In the genomic region with DNA sequence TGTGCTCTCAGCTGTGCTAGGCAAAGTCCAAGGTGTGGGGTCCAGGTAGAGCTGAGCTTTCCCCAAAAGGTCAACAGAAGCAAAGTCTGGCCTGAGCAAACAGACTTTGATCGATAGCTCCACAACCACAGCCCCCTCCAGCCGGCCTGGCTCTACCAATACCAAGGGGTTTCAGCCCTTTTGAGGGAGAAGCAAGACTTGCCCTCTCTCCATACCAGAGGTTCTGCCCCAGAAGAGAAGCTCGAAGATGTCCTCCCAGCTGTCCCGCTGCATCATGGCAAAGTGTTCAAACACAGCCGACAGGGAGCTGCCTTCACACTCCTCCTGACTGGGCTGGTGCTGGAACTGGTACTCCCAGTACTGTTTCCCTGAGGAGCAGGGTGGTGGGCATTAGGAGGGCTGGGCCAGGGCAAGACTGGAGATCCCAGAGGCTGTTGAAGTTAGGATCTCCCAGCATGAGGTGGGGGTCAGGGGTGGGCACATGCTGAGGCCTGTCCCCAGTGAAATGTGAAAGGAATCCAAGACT, we compare ENCODE assay signal across 1 cellular context.
TF ChIP-seq lines count a peak whose summit lies in the region.

No MANE protein-coding gene starts in this region.

TF ChIP-seq in HepG2, 621 proteins besides CTCF, POLR2A, EP300 and RAD21 (continued from another document and continues in another):
- TF ChIP-seq AKNA (CRISPR knock-in tag; IDR thresholded peaks at IDR 0.05; ENCODE audit: borderline replicate concordance) (no peak), ZNF276 (CRISPR knock-in tag; IDR thresholded peaks at IDR 0.05; ENCODE audit: low read depth) (0 out of 2 replicates have a peak, but pooled peaks have one; percentile 16), ISL2 (CRISPR knock-in tag; IDR thresholded peaks at IDR 0.05) (peak; percentile 87), BATF2 (CRISPR knock-in tag; IDR thresholded peaks at IDR 0.05) (no peak), PRMT3 (CRISPR knock-in tag; IDR thresholded peaks at IDR 0.05; ENCODE audit: borderline replicate concordance, low read depth) (no peak), ZNF512B (CRISPR knock-in tag; IDR thresholded peaks at IDR 0.05; ENCODE audit: borderline replicate concordance) (peak; percentile 59; the same call in 1 of the 2 replicates), ZNF841 (CRISPR knock-in tag; IDR thresholded peaks at IDR 0.05; ENCODE audit: borderline replicate concordance) (no peak), ZNF644 (CRISPR knock-in tag; IDR thresholded peaks at IDR 0.05; ENCODE audit: low read depth) (0 out of 2 replicates have a peak, but pooled peaks have one; percentile 20), HCFC1 (IDR thresholded peaks at IDR 0.05; ENCODE audit: low read depth, low read length) (no peak), KMT2A (CRISPR knock-in tag; IDR thresholded peaks at IDR 0.05) (no peak), MAFK (conservative IDR thresholded peaks at IDR 0.05 in 1 of 2, IDR thresholded peaks at IDR 0.05 in 1 of 2; ENCODE audit: low read length in 2 of 2) (no peak), ARNTL (CRISPR knock-in tag; IDR thresholded peaks at IDR 0.05) (peak; percentile 68; the same call in 1 of the 2 replicates), TEAD2 (CRISPR knock-in tag; IDR thresholded peaks at IDR 0.05) (no peak), ZNF205 (CRISPR knock-in tag; IDR thresholded peaks at IDR 0.05) (peak; percentile 73; the same call in 1 of the 2 replicates), HES4 (CRISPR knock-in tag; IDR thresholded peaks at IDR 0.05; ENCODE audit: borderline replicate concordance) (no peak), ZFY (CRISPR knock-in tag; IDR thresholded peaks at IDR 0.05) (0 out of 2 replicates have a peak, but pooled peaks have one; percentile 49), ZNF879 (CRISPR knock-in tag; IDR thresholded peaks at IDR 0.05) (no peak), MTA3 (CRISPR knock-in tag; IDR thresholded peaks at IDR 0.05) (no peak), ZBTB2 (CRISPR knock-in tag; IDR thresholded peaks at IDR 0.05; ENCODE audit: low read depth) (peak; percentile 43; the same call in 1 of the 2 replicates), ZNF670 (CRISPR knock-in tag; IDR thresholded peaks at IDR 0.05; ENCODE audit: borderline replicate concordance) (peak; percentile 83; the same call in 1 of the 2 replicates), TOE1 (CRISPR knock-in tag; IDR thresholded peaks at IDR 0.05) (no peak), ZBTB38 (CRISPR knock-in tag; IDR thresholded peaks at IDR 0.05) (no peak), ZNF256 (CRISPR knock-in tag; conservative IDR thresholded peaks at IDR 0.05) (0 out of 2 replicates have a peak, but pooled peaks have one; percentile 58), ZNF430 (CRISPR knock-in tag; IDR thresholded peaks at IDR 0.05) (no peak), CREBL2 (CRISPR knock-in tag; IDR thresholded peaks at IDR 0.05; ENCODE audit: borderline replicate concordance) (no peak), ZNF570 (CRISPR knock-in tag; IDR thresholded peaks at IDR 0.05; ENCODE audit: borderline replicate concordance) (no peak), TCF7 (IDR thresholded peaks at IDR 0.05; ENCODE audit: low read depth) (peak; percentile 60), KLF11 (CRISPR knock-in tag; IDR thresholded peaks at IDR 0.05) (0 out of 2 replicates have a peak, but pooled peaks have one; percentile 35), ZNF17 (CRISPR knock-in tag; IDR thresholded peaks at IDR 0.05) (no peak), NFYB (CRISPR knock-in tag; IDR thresholded peaks at IDR 0.05) (no peak), CREM (IDR thresholded peaks at IDR 0.05) (peak; percentile 89), CREM (CRISPR knock-in tag; IDR thresholded peaks at IDR 0.05) (no peak), ZKSCAN1 (IDR thresholded peaks at IDR 0.05; ENCODE audit: low read length) (no peak), FOXA3 (CRISPR knock-in tag; IDR thresholded peaks at IDR 0.05) (peak; percentile 95), ZNF335 (CRISPR knock-in tag; IDR thresholded peaks at IDR 0.05) (no peak), ZBTB3 (CRISPR knock-in tag; IDR thresholded peaks at IDR 0.05; ENCODE audit: borderline replicate concordance, low read depth) (0 out of 2 replicates have a peak, but pooled peaks have one; percentile 4), ZNF18 (CRISPR knock-in tag; IDR thresholded peaks at IDR 0.05; ENCODE audit: insufficient replicate concordance) (no peak)
- TF ChIP-seq, protein P1, sequence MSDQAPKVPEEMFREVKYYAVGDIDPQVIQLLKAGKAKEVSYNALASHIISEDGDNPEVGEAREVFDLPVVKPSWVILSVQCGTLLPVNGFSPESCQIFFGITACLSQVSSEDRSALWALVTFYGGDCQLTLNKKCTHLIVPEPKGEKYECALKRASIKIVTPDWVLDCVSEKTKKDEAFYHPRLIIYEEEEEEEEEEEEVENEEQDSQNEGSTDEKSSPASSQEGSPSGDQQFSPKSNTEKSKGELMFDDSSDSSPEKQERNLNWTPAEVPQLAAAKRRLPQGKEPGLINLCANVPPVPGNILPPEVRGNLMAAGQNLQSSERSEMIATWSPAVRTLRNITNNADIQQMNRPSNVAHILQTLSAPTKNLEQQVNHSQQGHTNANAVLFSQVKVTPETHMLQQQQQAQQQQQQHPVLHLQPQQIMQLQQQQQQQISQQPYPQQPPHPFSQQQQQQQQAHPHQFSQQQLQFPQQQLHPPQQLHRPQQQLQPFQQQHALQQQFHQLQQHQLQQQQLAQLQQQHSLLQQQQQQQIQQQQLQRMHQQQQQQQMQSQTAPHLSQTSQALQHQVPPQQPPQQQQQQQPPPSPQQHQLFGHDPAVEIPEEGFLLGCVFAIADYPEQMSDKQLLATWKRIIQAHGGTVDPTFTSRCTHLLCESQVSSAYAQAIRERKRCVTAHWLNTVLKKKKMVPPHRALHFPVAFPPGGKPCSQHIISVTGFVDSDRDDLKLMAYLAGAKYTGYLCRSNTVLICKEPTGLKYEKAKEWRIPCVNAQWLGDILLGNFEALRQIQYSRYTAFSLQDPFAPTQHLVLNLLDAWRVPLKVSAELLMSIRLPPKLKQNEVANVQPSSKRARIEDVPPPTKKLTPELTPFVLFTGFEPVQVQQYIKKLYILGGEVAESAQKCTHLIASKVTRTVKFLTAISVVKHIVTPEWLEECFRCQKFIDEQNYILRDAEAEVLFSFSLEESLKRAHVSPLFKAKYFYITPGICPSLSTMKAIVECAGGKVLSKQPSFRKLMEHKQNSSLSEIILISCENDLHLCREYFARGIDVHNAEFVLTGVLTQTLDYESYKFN (CRISPR knock-in tag; conservative IDR thresholded peaks at IDR 0.05): peak; percentile 100
- TF ChIP-seq, protein P2, sequence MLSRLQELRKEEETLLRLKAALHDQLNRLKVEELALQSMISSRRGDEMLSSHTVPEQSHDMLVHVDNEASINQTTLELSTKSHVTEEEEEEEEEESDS (CRISPR knock-in tag; IDR thresholded peaks at IDR 0.05; ENCODE audit: borderline replicate concordance): no peak
- TF ChIP-seq, protein P3, sequence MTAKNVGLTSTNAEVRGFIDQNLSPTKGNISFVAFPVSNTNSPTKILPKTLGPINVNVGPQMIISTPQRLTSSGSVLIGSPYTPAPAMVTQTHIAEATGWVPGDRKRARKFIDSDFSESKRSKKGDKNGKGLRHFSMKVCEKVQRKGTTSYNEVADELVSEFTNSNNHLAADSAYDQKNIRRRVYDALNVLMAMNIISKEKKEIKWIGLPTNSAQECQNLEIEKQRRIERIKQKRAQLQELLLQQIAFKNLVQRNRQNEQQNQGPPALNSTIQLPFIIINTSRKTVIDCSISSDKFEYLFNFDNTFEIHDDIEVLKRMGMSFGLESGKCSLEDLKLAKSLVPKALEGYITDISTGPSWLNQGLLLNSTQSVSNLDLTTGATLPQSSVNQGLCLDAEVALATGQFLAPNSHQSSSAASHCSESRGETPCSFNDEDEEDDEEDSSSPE (CRISPR knock-in tag; IDR thresholded peaks at IDR 0.05): no peak
- TF ChIP-seq, protein P4, sequence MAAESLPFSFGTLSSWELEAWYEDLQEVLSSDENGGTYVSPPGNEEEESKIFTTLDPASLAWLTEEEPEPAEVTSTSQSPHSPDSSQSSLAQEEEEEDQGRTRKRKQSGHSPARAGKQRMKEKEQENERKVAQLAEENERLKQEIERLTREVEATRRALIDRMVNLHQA (CRISPR knock-in tag; IDR thresholded peaks at IDR 0.05): no peak
